Comparison of ENCODE assay signal across 13 cellular contexts in genomic region chr4:95541889-95542607, GRCh38. TPM values are rescaled to one million over a fixed set of nuclear protein-coding genes. Genes with fewer than 3 reads are reported as not detected.
A peak's percentile ranks its signal among the peaks of the same experiment; 100 is the strongest.
DNase-seq lines count a peak whose midpoint lies in the region; ATAC-seq and TF ChIP-seq lines count a peak whose summit lies in the region.
"Had no signal": no experiment of that assay in that cellular context is flagged by ENCODE, and none has a peak within 500 bp of the region (broad histone marks: within the 10 kb centered on the region; RNA-seq: fewer than 3 reads in every experiment).

No MANE protein-coding gene starts in this region.

- peak overlapping the region; percentile 70 for H3K4me2 ChIP-seq in fibroblast of lung (ENCODE audit: extremely low read depth, insufficient read depth, low read length)
- H3K4me2 ChIP-seq in neural progenitor cell, result no peak overlapping the region
- no peak overlapping the region for H3K4me2 ChIP-seq in Karpas-422 (ENCODE audit: low read depth, low read length, poor library complexity, severe bottlenecking)

- H3K79me2 ChIP-seq in fibroblast of lung (ENCODE audit: control insufficient read depth, insufficient read depth, low read length), result peaks cover 48% of the 10 kb centered on the region
- no peaks in the 10 kb centered on the region for H3K79me2 ChIP-seq in neural progenitor cell (ENCODE audit: low read depth)
- H3K79me2 ChIP-seq in Karpas-422 (ENCODE audit: low read length), result no peaks in the 10 kb centered on the region

- H3K27ac Mint-ChIP-seq in neural progenitor cell, result no peak overlapping the region
- H3K27ac Mint-ChIP-seq in nephron progenitor cell, result no peak overlapping the region
- no peak overlapping the region for H3K27ac Mint-ChIP-seq in osteocyte (ENCODE audit: unreplicated experiment)
- H3K27ac Mint-ChIP-seq: IgD-negative memory B cell had no signal

- H3K4me1 ChIP-seq in fibroblast of lung (ENCODE audit: control insufficient read depth, extremely low read depth, insufficient read depth, low read length) (peaks cover 2% of the 10 kb centered on the region), neural progenitor cell (peaks cover 15% of the 10 kb centered on the region), Karpas-422 (ENCODE audit: low read length) (no peaks in the 10 kb centered on the region)

- peak; percentile 62 for DNase-seq in A172 (ENCODE audit: low spot score)
- no peak for DNase-seq in fibroblast of lung (ENCODE audit: low read depth in 2 of 2)
- no peak for DNase-seq in neural progenitor cell (ENCODE audit: low spot score)
- no peak for DNase-seq in Karpas-422
- DNase-seq in nephron progenitor cell, result no peak
- DNase-seq in osteocyte (ENCODE audit: extremely low spot score, unreplicated experiment), result no peak
- DNase-seq: amygdala, DND-41, NCI-H2107, T-helper 2 cell had no signal

- H2AFZ ChIP-seq in fibroblast of lung (ENCODE audit: low read length) (no peak overlapping the region), neural progenitor cell (replicated peaks) (no peak overlapping the region), Karpas-422 (ENCODE audit: low read length) (no peak overlapping the region)

- H3K4me1 Mint-ChIP-seq in neural progenitor cell (peaks cover 64% of the 10 kb centered on the region), nephron progenitor cell (peaks cover 71% of the 10 kb centered on the region), osteocyte (ENCODE audit: unreplicated experiment) (peaks cover 2% of the 10 kb centered on the region)
- H3K4me1 Mint-ChIP-seq: IgD-negative memory B cell had no signal

- H4K20me1 ChIP-seq in fibroblast of lung (ENCODE audit: control insufficient read depth, extremely low read depth, insufficient read depth, low read length) (no peaks in the 10 kb centered on the region), neural progenitor cell (ENCODE audit: low read depth) (no peaks in the 10 kb centered on the region), Karpas-422 (ENCODE audit: insufficient read depth, low read depth, low read length) (no peaks in the 10 kb centered on the region)

- no peak for TF ChIP-seq CTCF in fibroblast of lung (conservative IDR thresholded peaks at IDR 0.05 in 1 of 2, IDR thresholded peaks at IDR 0.05 in 1 of 2; ENCODE audit: low read depth in 1 of 2, low read length in 2 of 2)
- TF ChIP-seq CTCF in neural progenitor cell (IDR thresholded peaks at IDR 0.05), result no peak
- TF ChIP-seq CTCF in nephron progenitor cell (IDR thresholded peaks at IDR 0.05), result no peak
- TF ChIP-seq CTCF in osteocyte (IDR thresholded peaks at IDR 0.05), result no peak

- no peaks in the 10 kb centered on the region for H3K27me3 Mint-ChIP-seq in neural progenitor cell (ENCODE audit: insufficient read depth, low read depth)
- H3K27me3 Mint-ChIP-seq in nephron progenitor cell (ENCODE audit: low read depth, poor library complexity), result peaks cover 6% of the 10 kb centered on the region
- peaks cover 70% of the 10 kb centered on the region for H3K27me3 Mint-ChIP-seq in osteocyte (ENCODE audit: unreplicated experiment)

- ATAC-seq in GM19467 (IDR thresholded peaks at IDR 0.05; ENCODE audit: unreplicated experiment) (peak; percentile 63), HG03378 (IDR thresholded peaks at IDR 0.05; ENCODE audit: unreplicated experiment) (peak; percentile 82)

- H3K9me2 ChIP-seq in Karpas-422 (replicated peaks; ENCODE audit: insufficient read depth, low read length), result no peaks in the 10 kb centered on the region

- H3K27ac ChIP-seq in fibroblast of lung (ENCODE audit: insufficient read depth, low read length) (no peak overlapping the region), neural progenitor cell (no peak overlapping the region), Karpas-422 (ENCODE audit: low read length) (no peak overlapping the region)

- H3K4me3 Mint-ChIP-seq in neural progenitor cell (no peak overlapping the region), nephron progenitor cell (no peak overlapping the region), osteocyte (ENCODE audit: unreplicated experiment) (no peak overlapping the region)
- H3K4me3 Mint-ChIP-seq: IgD-negative memory B cell had no signal

- H3K36me3 ChIP-seq in fibroblast of lung (ENCODE audit: control insufficient read depth, insufficient read depth, low read length), result no peaks in the 10 kb centered on the region
- H3K36me3 ChIP-seq in neural progenitor cell, result no peaks in the 10 kb centered on the region
- H3K36me3 ChIP-seq in Karpas-422 (ENCODE audit: insufficient read depth, low read length), result no peaks in the 10 kb centered on the region

- H3K9me3 Mint-ChIP-seq in neural progenitor cell (peaks cover 5% of the 10 kb centered on the region), nephron progenitor cell (no peaks in the 10 kb centered on the region), osteocyte (ENCODE audit: unreplicated experiment) (no peaks in the 10 kb centered on the region)
- H3K9me3 Mint-ChIP-seq: IgD-negative memory B cell had no signal

- H3K9ac ChIP-seq in fibroblast of lung (ENCODE audit: insufficient read depth, low read length) (no peak overlapping the region), neural progenitor cell (no peak overlapping the region), Karpas-422 (ENCODE audit: low read length) (no peak overlapping the region)

- no peaks in the 10 kb centered on the region for H3K9me3 ChIP-seq in fibroblast of lung (ENCODE audit: control insufficient read depth, insufficient read depth, low read depth, low read length)
- no peaks in the 10 kb centered on the region for H3K9me3 ChIP-seq in neural progenitor cell (ENCODE audit: low read depth)
- H3K9me3 ChIP-seq in Karpas-422 (ENCODE audit: low read length), result no peaks in the 10 kb centered on the region; the same call in none of the 2 replicates

- peaks cover 10% of the 10 kb centered on the region for H3F3A ChIP-seq in neural progenitor cell (ENCODE audit: low read depth)

- peak overlapping the region in 2 of 4 experiments; percentile 1 to 7 for H3K4me3 ChIP-seq in fibroblast of lung (replicated peaks in 1 of 4; ENCODE audit: control extremely low read depth in 1 of 4, insufficient read depth in 1 of 4, low read depth in 3 of 4, low read length in 4 of 4)
- H3K4me3 ChIP-seq in neural progenitor cell, result no peak overlapping the region
- no peak overlapping the region for H3K4me3 ChIP-seq in Karpas-422 (ENCODE audit: low read length)

- H3K27me3 ChIP-seq in fibroblast of lung (ENCODE audit: control insufficient read depth, insufficient read depth, low read length) (no peaks in the 10 kb centered on the region), neural progenitor cell (peaks cover 22% of the 10 kb centered on the region), Karpas-422 (ENCODE audit: low read length) (no peaks in the 10 kb centered on the region)

- peaks cover 41% of the 10 kb centered on the region for H3K36me3 Mint-ChIP-seq in neural progenitor cell
- H3K36me3 Mint-ChIP-seq in nephron progenitor cell (ENCODE audit: low read depth), result no peaks in the 10 kb centered on the region
- H3K36me3 Mint-ChIP-seq in osteocyte (ENCODE audit: unreplicated experiment), result no peaks in the 10 kb centered on the region
- H3K36me3 Mint-ChIP-seq: IgD-negative memory B cell had no signal

RNA-seq across cellular contexts. Expression of gene UNC5C, which starts 6.7 kb away (rescaled TPM):
- 17.4 and 20.0 TPM in 2 replicates for total RNA-seq in A172 (2014; rRNA removed; shearing (Covaris generic))
- 2.0 and 3.9 TPM in 2 replicates for total RNA-seq in fibroblast of lung
- 1.4 and 11.6 TPM in 2 replicates for polyA plus RNA-seq in fibroblast of lung
- polyA plus RNA-seq in fibroblast of lung (2012), result 0.75 and 5.6 TPM in 2 replicates
- 1.9 and 18.7 TPM in 2 replicates for polyA minus RNA-seq in fibroblast of lung (ENCODE audit: low replicate concordance)
- total RNA-seq in neural progenitor cell (ENCODE audit: low replicate concordance), result 0.15 and 0.39 TPM in 2 replicates
- total RNA-seq in Karpas-422 (2014; rRNA removed; shearing (Covaris generic); ENCODE audit: low replicate concordance), result not detected in 2 replicates
- 0.70 and 0.71 TPM in 2 replicates for total RNA-seq in osteocyte
- polyA plus RNA-seq: IgD-negative memory B cell had no signal
